ENCODE assay signal across 8 cellular contexts in the genomic region with DNA sequence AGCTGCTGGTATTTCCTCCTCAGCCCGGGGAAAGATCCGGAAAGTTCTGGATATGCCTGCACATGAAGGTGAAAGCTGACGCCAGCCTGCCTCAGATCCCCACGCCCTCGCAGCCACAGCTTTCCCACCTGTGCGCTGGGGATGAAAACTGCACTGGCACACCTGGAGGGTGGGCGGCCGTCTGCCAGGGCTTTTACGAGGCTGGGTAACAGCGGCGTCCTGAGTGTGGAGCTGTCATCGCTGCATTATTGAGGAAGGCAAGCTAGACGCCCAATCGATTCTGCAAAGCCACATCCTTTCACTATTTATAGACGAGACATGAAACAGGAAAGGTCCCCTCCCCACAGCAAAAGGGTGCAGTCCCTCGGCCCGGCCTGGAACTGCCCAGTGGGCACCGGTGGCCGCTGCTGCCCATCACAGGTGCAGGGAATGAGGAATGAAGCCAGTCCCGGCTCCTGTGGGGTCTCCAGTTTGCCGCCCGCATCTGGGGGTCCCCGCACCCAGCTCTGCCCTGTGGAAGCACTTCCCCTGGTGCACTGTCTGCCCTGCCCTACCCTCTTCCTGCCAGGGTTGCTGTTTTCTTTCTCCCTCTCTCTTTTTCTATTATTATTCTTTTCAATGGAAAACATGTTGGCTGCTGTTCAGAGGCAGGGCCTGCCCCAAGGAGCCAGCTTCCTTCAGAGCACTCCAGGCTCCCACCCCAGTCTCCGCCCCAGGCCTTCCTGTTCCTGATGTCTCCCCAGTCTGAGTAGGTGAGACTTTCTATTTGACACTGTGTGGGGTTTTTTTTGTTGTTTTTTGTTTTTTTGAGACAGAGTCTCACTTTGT. TPM values are rescaled to one million over a fixed set of nuclear protein-coding genes. Genes with fewer than 3 reads are reported as not detected.
DNase-seq lines count a peak whose midpoint lies in the region; ATAC-seq and TF ChIP-seq lines count a peak whose summit lies in the region.

No MANE protein-coding gene starts in this region.

- no peaks in the 10 kb centered on the region for H3K36me3 ChIP-seq in gastrocnemius medialis

- H3K9me3 ChIP-seq in gastrocnemius medialis, result no peaks in the 10 kb centered on the region

- peak; percentile 33 for ATAC-seq in GM21529 (IDR thresholded peaks at IDR 0.05; ENCODE audit: unreplicated experiment)
- ATAC-seq in gastrocnemius medialis, result peak; percentile 32 to 57
- ATAC-seq in GM18873 (IDR thresholded peaks at IDR 0.05; ENCODE audit: low FRiP score, unreplicated experiment), result no peak

- in situ Hi-C loops in gastrocnemius medialis (cut with MboI; ENCODE audit: low sequenced_read_pairs in 4 of 4), result no loop called here

- no peaks in the 10 kb centered on the region for H3K27me3 ChIP-seq in gastrocnemius medialis

- peak overlapping the region; percentile 46 to 87 for H3K27ac ChIP-seq in coronary artery
- peak overlapping the region; percentile 67 to 96 (median 86) for H3K27ac ChIP-seq in gastrocnemius medialis

- peaks cover 13 to 26% of the 10 kb centered on the region in 2 donors for H3K4me1 ChIP-seq in gastrocnemius medialis

- intact Hi-C loops in gastrocnemius medialis (cut with DNase I; ENCODE audit: low total_unique reads), result no loop called here

- DNase-seq in UCSD-AML1 (lab: John Stamatoyannopoulos, UW; ENCODE audit: unreplicated experiment), result peak; percentile 78
- DNase-seq in coronary artery (ENCODE audit: low spot score), result no peak
- no peak for DNase-seq in gastrocnemius medialis
- no peak for DNase-seq in occipital lobe (lab: John Stamatoyannopoulos, UW)
- DNase-seq in GDM1 (lab: John Stamatoyannopoulos, UW), result no peak
- DNase-seq in kidney tubule cell (ENCODE audit: low spot score), result no peak

- TF ChIP-seq CTCF in coronary artery (IDR thresholded peaks at IDR 0.05) (no peak), gastrocnemius medialis (IDR thresholded peaks at IDR 0.05 in 4 of 5, conservative IDR thresholded peaks at IDR 0.05 in 1 of 5) (no peak)

- TF ChIP-seq POLR2A in gastrocnemius medialis (IDR thresholded peaks at IDR 0.05), result no peak

- peak overlapping the region; percentile 48 for H3K4me3 ChIP-seq in coronary artery
- H3K4me3 ChIP-seq in gastrocnemius medialis, result peak overlapping the region in 1 of 4 donors; percentile 25

RNA-seq across cellular contexts. Expression of a gene that starts 7.0 kb away (rescaled TPM):
- total RNA-seq in gastrocnemius medialis (10 to 100 TPM in 1 of 4 donors, 1 to 10 TPM in 3; 6.3 to 15.4 (median 8.2) TPM), occipital lobe (22.9 TPM)

RNA-seq across cellular contexts. Expression of a gene that starts 56.0 kb away (rescaled TPM):
- total RNA-seq in gastrocnemius medialis (10 to 100 TPM; 23.9 to 50.4 (median 46.6) TPM), occipital lobe (10.6 TPM)
